ENCODE assay signal across 16 cellular contexts in genomic region chr13:76829572-76830327, GRCh38. TPM values are rescaled to one million over a fixed set of nuclear protein-coding genes. Genes with fewer than 3 reads are reported as not detected.
A peak's percentile ranks its signal among the peaks of the same experiment; 100 is the strongest.
DNase-seq lines count a peak whose midpoint lies in the region; ATAC-seq and TF ChIP-seq lines count a peak whose summit lies in the region.
"Had no signal": no experiment of that assay in that cellular context is flagged by ENCODE, and none has a peak within 500 bp of the region (broad histone marks: within the 10 kb centered on the region; RNA-seq: fewer than 3 reads in every experiment).

No MANE protein-coding gene starts in this region.

- TF ChIP-seq CTCF in IMR-90 (conservative IDR thresholded peaks at IDR 0.05; ENCODE audit: low read depth, low read length) (no peak), fibroblast of pulmonary artery (IDR thresholded peaks at IDR 0.05; ENCODE audit: low read length, missing control alignments) (no peak), right lobe of liver (IDR thresholded peaks at IDR 0.05) (no peak)

- no peaks in the 10 kb centered on the region for H3K36me3 ChIP-seq in IMR-90 (ENCODE audit: control insufficient read depth, insufficient read depth, low read length)
- H3K36me3 ChIP-seq in right lobe of liver: no peaks in the 10 kb centered on the region

- no peak overlapping the region for H3K14ac ChIP-seq in IMR-90 (replicated peaks; ENCODE audit: low read depth, low read length)

- H2BK5ac ChIP-seq in IMR-90 (ENCODE audit: low read depth, low read length, poor library complexity, severe bottlenecking): no peak overlapping the region

- no peak overlapping the region for H3K4me2 ChIP-seq in IMR-90 (ENCODE audit: low read depth, low read length)

- no peak overlapping the region for H2BK20ac ChIP-seq in IMR-90 (ENCODE audit: low read depth, low read length)

- H3K23ac ChIP-seq in IMR-90 (ENCODE audit: low read depth, low read length): no peak overlapping the region

- DNase-seq in IMR-90: no peak
- peak; percentile 67 for DNase-seq in fibroblast of pulmonary artery (ENCODE audit: low read depth)
- DNase-seq in right lobe of liver: no peak
- no peak for DNase-seq in sciatic nerve (ENCODE audit: low spot score)
- DNase-seq in NCI-H1092 treated with DMSO at 0.1 percent for 48 hours (lab: John Stamatoyannopoulos, UW): no peak
- DNase-seq in pons (ENCODE audit: low spot score): no peak
- no peak for DNase-seq in globus pallidus (ENCODE audit: low spot score)
- DNase-seq: activated CD4-positive, alpha-beta T cell treated with anti-CD3 and anti-CD28 coated beads for 36 hours; activated T-cell treated with anti-CD3 and anti-CD28 coated beads, Interleukin-2, amount 50 U/mL, for 1 hour; Calu3; cerebellar nuclear complex; GDM1; HFFc6; hippocampal formation; T-helper 17 cell had no signal

- H3K4me3 ChIP-seq in IMR-90 (ENCODE audit: insufficient read depth, low read depth, low read length) (no peak overlapping the region), fibroblast of pulmonary artery (replicated peaks; ENCODE audit: low read depth, low read length) (no peak overlapping the region), right lobe of liver (no peak overlapping the region)

- no peaks in the 10 kb centered on the region for H3K79me1 ChIP-seq in IMR-90 (ENCODE audit: low read depth in 1 of 2, low read length in 2 of 2)

- no peak overlapping the region for H2BK120ac ChIP-seq in IMR-90 (ENCODE audit: low read depth, low read length)

- intact Hi-C loops in IMR-90 (cut with micrococcal nuclease): no loop called here
- intact Hi-C loops in right lobe of liver (cut with DNase I): no loop called here
- intact Hi-C loops in sciatic nerve (cut with DNase I): no loop called here

- H3K4me1 ChIP-seq in IMR-90 (ENCODE audit: control insufficient read depth, insufficient read depth, low read length) (peaks cover 6% of the 10 kb centered on the region), right lobe of liver (no peaks in the 10 kb centered on the region)

- WGBS in IMR-90 (ENCODE audit: extremely low coverage in 2 of 2, insufficient read length in 1 of 2), 2 experiments: no CpG with 5 or more reads among the region's 9 CpGs
- WGBS in right lobe of liver (ENCODE audit: insufficient coverage, low coverage, low lambda C conversion rate, missing lambda C conversion rate): 32% methylated on average over 9 of the region's 9 CpGs

- H2BK15ac ChIP-seq in IMR-90 (ENCODE audit: low read depth, low read length): no peak overlapping the region

- H3K56ac ChIP-seq in IMR-90 (ENCODE audit: extremely low read depth, insufficient read depth, low read length): no peak overlapping the region

- H3K4ac ChIP-seq in IMR-90 (ENCODE audit: low read depth, low read length): no peak overlapping the region

- peak overlapping the region; percentile 45 for H2AFZ ChIP-seq in IMR-90 (replicated peaks; ENCODE audit: low read length, poor library complexity)

- H4K91ac ChIP-seq in IMR-90 (ENCODE audit: insufficient read depth, low read depth, low read length): no peak overlapping the region

- CTCF ChIA-PET in IMR-90 (lab: Yijun Ruan, JAX): interaction anchor here (1.5 kb wide), 1 partner anchor 46 kb away, joined by 3 read pairs; no protein-coding TSS in a partner anchor

- no peak overlapping the region for H2AK5ac ChIP-seq in IMR-90 (ENCODE audit: low read depth, low read length)

- no peaks in the 10 kb centered on the region for H3K27me3 ChIP-seq in IMR-90 (ENCODE audit: control insufficient read depth, insufficient read depth, low read length)
- H3K27me3 ChIP-seq in right lobe of liver: no peaks in the 10 kb centered on the region

- no TSS peak for BruUV-seq in IMR-90 (replicated peaks; lab: Mats Ljungman, UMichigan)

- H2AK9ac ChIP-seq in IMR-90 (replicated peaks; ENCODE audit: low read depth, low read length, poor library complexity): no peak overlapping the region

- no peak overlapping the region for H4K8ac ChIP-seq in IMR-90 (ENCODE audit: low read depth in 2 of 2, low read length in 2 of 2)

- H3K9me1 ChIP-seq in IMR-90 (ENCODE audit: insufficient read depth, low read length): 0 out of 2 replicates have a peak, but pooled peaks cover 3% of the 10 kb centered on the region

- POLR2A ChIA-PET in IMR-90 (lab: Charles Lee; ENCODE audit: unreplicated experiment): interaction anchor here (0.6 kb wide), 1 partner anchor 49 kb away, joined by 7 read pairs; no protein-coding TSS in a partner anchor

- H3K18ac ChIP-seq in IMR-90 (ENCODE audit: low read depth, low read length): no peak overlapping the region

- dilution Hi-C loops in IMR-90 (cut with HindIII; ENCODE audit: low sequenced_read_pairs, unreplicated experiment): no loop called here

- no peak overlapping the region for H3K9ac ChIP-seq in IMR-90 (ENCODE audit: low read depth, low read length)

- in situ Hi-C loops in IMR-90 (cut with MboI; ENCODE audit: low sequenced_read_pairs): no loop called here

- TF ChIP-seq POLR2A in IMR-90 (IDR thresholded peaks at IDR 0.05; ENCODE audit: low read depth, low read length) (no peak), right lobe of liver (IDR thresholded peaks at IDR 0.05) (no peak)

- H4K5ac ChIP-seq in IMR-90 (ENCODE audit: low read depth, low read length): no peak overlapping the region

- TF ChIP-seq RAD21 in IMR-90 (IDR thresholded peaks at IDR 0.05; ENCODE audit: low read length): no peak

- H3K27ac ChIP-seq in IMR-90 (ENCODE audit: insufficient read depth, low read length) (no peak overlapping the region), right lobe of liver (no peak overlapping the region)

- no peak for ATAC-seq in IMR-90 (ENCODE audit: low read depth)
- ATAC-seq in right lobe of liver: peak; percentile 38 to 60 (median 42)
- peak; percentile 72 for ATAC-seq in sciatic nerve
- no peak for ATAC-seq in HG02884 (IDR thresholded peaks at IDR 0.05; ENCODE audit: unreplicated experiment)
- ATAC-seq: activated CD4-positive, alpha-beta T cell treated with anti-CD3 and anti-CD28 coated beads for 36 hours; T-helper 17 cell had no signal

- no peaks in the 10 kb centered on the region for H3K9me3 ChIP-seq in IMR-90 (ENCODE audit: control insufficient read depth, insufficient read depth, low read length)
- H3K9me3 ChIP-seq in right lobe of liver: no peaks in the 10 kb centered on the region

- H4K20me1 ChIP-seq in IMR-90 (ENCODE audit: insufficient read depth, low read length): no peaks in the 10 kb centered on the region

TF ChIP-seq in IMR-90, 13 proteins besides CTCF, POLR2A, EP300 and RAD21:
- no peak for TF ChIP-seq MAFK (IDR thresholded peaks at IDR 0.05; ENCODE audit: low read depth, low read length)
- TF ChIP-seq FOS (IDR thresholded peaks at IDR 0.05; ENCODE audit: low read depth, low read length): no peak
- TF ChIP-seq MXI1 (IDR thresholded peaks at IDR 0.05; ENCODE audit: borderline replicate concordance, low read depth, low read length): no peak
- no peak for TF ChIP-seq RCOR1 (IDR thresholded peaks at IDR 0.05; ENCODE audit: insufficient replicate concordance, low read length)
TF ChIP-seq in IMR-90: peak in this region for 0.

RNA-seq across cellular contexts. Expression of gene KCTD12, which starts 56.5 kb away (rescaled TPM):
- total RNA-seq in IMR-90 (2012; rRNA removed) (1.8 and 3.9 TPM in 2 replicates), right lobe of liver (10 to 100 TPM in 1 of 6 experiments, 1 to 10 TPM in 5; 3.5 to 10.9 (median 7.1) TPM), sciatic nerve (202 TPM)
- polyA plus RNA-seq in IMR-90 (2012; rRNA removed): 1.4 and 1.9 TPM in 2 replicates
- 0.53 and 0.85 TPM in 2 replicates for polyA plus RNA-seq in IMR-90 (2012; cell fraction: cytosol; rRNA removed)
- polyA plus RNA-seq in IMR-90 (2012; cell fraction: nucleus; rRNA removed; ENCODE audit: low replicate concordance): 0.48 and 0.55 TPM in 2 replicates

Comparison
In these comparisons a context has a peak if more than half of its experiments do, and no peak if none do; other contexts are left out.
1. ATAC-seq: peak in right lobe of liver (4 of 4) and sciatic nerve (single experiment); none in IMR-90 (single experiment) and HG02884 (single experiment).
2. RNA of gene KCTD12, which starts 56.5 kb away (total RNA-seq): 202 TPM in sciatic nerve (single experiment); 3.5 to 10.9 TPM in right lobe of liver and 1.8 to 3.9 TPM in IMR-90; every median in the first group is over 10 times any median in the second.